Comparison of ENCODE assay signal across 10 cellular contexts in genomic region chr12:6342140-6342889, GRCh38. TPM values are rescaled to one million over a fixed set of nuclear protein-coding genes. Genes with fewer than 3 reads are reported as not detected.
DNase-seq lines count a peak whose midpoint lies in the region; ATAC-seq and TF ChIP-seq lines count a peak whose summit lies in the region.
"Had no signal": no experiment of that assay in that cellular context is flagged by ENCODE, and none has a peak within 500 bp of the region (broad histone marks: within the 10 kb centered on the region; RNA-seq: fewer than 3 reads in every experiment).

No MANE protein-coding gene starts in this region.

- H3K4me1 ChIP-seq in heart right ventricle (peaks cover 25 to 82% (median 70%) of the 10 kb centered on the region in 9 donors), duodenal mucosa (ENCODE audit: control insufficient read depth in 1 of 2, insufficient read depth in 2 of 2, low read length in 2 of 2) (peaks cover 67 to 72% of the 10 kb centered on the region in 2 donors), mucosa of rectum (ENCODE audit: control insufficient read depth in 2 of 2, insufficient read depth in 2 of 2, low read length in 2 of 2) (peaks cover 52 to 56% of the 10 kb centered on the region in 2 donors)

- ATAC-seq in heart right ventricle (no peak), HG02798 (IDR thresholded peaks at IDR 0.05; ENCODE audit: poor library complexity, unreplicated experiment) (no peak)

- H3K27me3 ChIP-seq in heart right ventricle (no peaks in the 10 kb centered on the region), duodenal mucosa (ENCODE audit: control insufficient read depth in 1 of 2, insufficient read depth in 2 of 2, low read length in 2 of 2) (no peaks in the 10 kb centered on the region), mucosa of rectum (ENCODE audit: control insufficient read depth in 2 of 2, insufficient read depth in 2 of 2, low read length in 2 of 2) (no peaks in the 10 kb centered on the region)

- H3K9me3 ChIP-seq in heart right ventricle: no peaks in the 10 kb centered on the region
- H3K9me3 ChIP-seq in duodenal mucosa (ENCODE audit: control insufficient read depth in 1 of 2, low read length in 2 of 2): no peaks in the 10 kb centered on the region
- H3K9me3 ChIP-seq in mucosa of rectum (ENCODE audit: control insufficient read depth in 2 of 2, low read length in 2 of 2): no peaks in the 10 kb centered on the region

- H3K36me3 ChIP-seq in heart right ventricle (peaks cover 0 to 23% (median 0%) of the 10 kb centered on the region in 9 donors), duodenal mucosa (ENCODE audit: control insufficient read depth in 1 of 2, insufficient read depth in 2 of 2, low read length in 2 of 2) (peaks cover 0 to 15% of the 10 kb centered on the region in 2 donors), mucosa of rectum (ENCODE audit: control insufficient read depth in 2 of 2, insufficient read depth in 2 of 2, low read length in 2 of 2) (peaks cover 6 to 10% of the 10 kb centered on the region in 2 donors)

- peak overlapping the region; percentile 100 for H3K9ac ChIP-seq in duodenal mucosa (ENCODE audit: low read depth in 1 of 2, low read length in 2 of 2)
- H3K9ac ChIP-seq in mucosa of rectum (ENCODE audit: low read depth in 1 of 2, low read length in 2 of 2): peak overlapping the region; percentile 98 to 100

- WGBS in heart right ventricle, 2 donors: 39 to 41% methylated on average over 7 of the region's 7 CpGs

- TF ChIP-seq CTCF in heart right ventricle (IDR thresholded peaks at IDR 0.05): no peak

- intact Hi-C loops in heart right ventricle (cut with DNase I): loop anchor here in 1 of 10 donors (5.0 kb wide), 1 partner anchor 195 kb away; no protein-coding TSS in a partner anchor
- intact Hi-C loops in cardiac septum (cut with DNase I): no loop called here

- H3K4me3 ChIP-seq in heart right ventricle (peak overlapping the region in 9 of 10 donors; percentile 68 to 99 (median 95)), duodenal mucosa (ENCODE audit: low read depth in 1 of 2, low read length in 2 of 2) (peak overlapping the region; percentile 92 to 96), mucosa of rectum (ENCODE audit: low read length in 2 of 2) (peak overlapping the region; percentile 96 to 97)

- H3K27ac ChIP-seq in heart right ventricle (peak overlapping the region; percentile 91 to 100 (median 98)), duodenal mucosa (ENCODE audit: low read depth, low read length) (peak overlapping the region; percentile 71), mucosa of rectum (ENCODE audit: low read depth in 2 of 2, low read length in 2 of 2) (peak overlapping the region; percentile 99 to 100)

- DNase-seq in heart right ventricle: no peak
- no peak for DNase-seq in cardiac septum (ENCODE audit: low spot score)
- DNase-seq in activated CD4-positive, alpha-beta T cell treated with anti-CD3 and anti-CD28 coated beads for 1 hour: no peak
- no peak for DNase-seq in effector CD4-positive, alpha-beta T cell
- no peak for DNase-seq in hypothalamus (lab: John Stamatoyannopoulos, UW)
- DNase-seq: NCI-H2081 treated with DMSO at 0.1 percent for 48 hours had no signal

RNA-seq across cellular contexts. Expression of gene TNFRSF1A, which starts 0.4 kb away (rescaled TPM):
- total RNA-seq in heart right ventricle (100 to 1,000 TPM in 1 of 10 donors, 10 to 100 TPM in 9; 29.4 to 100 (median 39.2) TPM), cardiac septum (60.0 TPM)
- polyA plus RNA-seq in heart right ventricle: 10 to 100 TPM; 34.4 to 75.7 TPM

RNA-seq across cellular contexts. Expression of gene PLEKHG6, which starts 31.8 kb away (rescaled TPM):
- total RNA-seq in heart right ventricle (1 to 10 TPM in 2 of 10 donors, under 1 TPM in 3, not detected in 5; 0.13 to 1.9 (median 0.81) TPM), cardiac septum (0.30 TPM)
- 1 to 10 TPM; 1.1 to 1.6 TPM for polyA plus RNA-seq in heart right ventricle
- total RNA-seq: activated CD8-positive, alpha-beta memory T cell treated with anti-CD3 and anti-CD28 coated beads, Interleukin-2, amount 10 ng/mL, durations not matched to agents 7 days and 5 days had no signal

RNA-seq across cellular contexts. Expression of gene SCNN1A, which starts 33.0 kb away (rescaled TPM):
- total RNA-seq in heart right ventricle (1 to 10 TPM in 1 of 10 donors, under 1 TPM in 5, not detected in 4; 0.17 to 1.1 (median 0.49) TPM), cardiac septum (0.46 TPM)
- polyA plus RNA-seq in heart right ventricle: under 1 TPM; 0.15 to 0.23 TPM

RNA-seq across cellular contexts. Expression of gene LTBR, which starts 41.6 kb away (rescaled TPM):
- total RNA-seq in heart right ventricle (10 to 100 TPM; 14.1 to 49.1 (median 20.8) TPM), cardiac septum (29.4 TPM)
- 10 to 100 TPM; 37.5 to 38.3 TPM for polyA plus RNA-seq in heart right ventricle
